Comparison of ENCODE assay signal across 8 cellular contexts in the genomic region with DNA sequence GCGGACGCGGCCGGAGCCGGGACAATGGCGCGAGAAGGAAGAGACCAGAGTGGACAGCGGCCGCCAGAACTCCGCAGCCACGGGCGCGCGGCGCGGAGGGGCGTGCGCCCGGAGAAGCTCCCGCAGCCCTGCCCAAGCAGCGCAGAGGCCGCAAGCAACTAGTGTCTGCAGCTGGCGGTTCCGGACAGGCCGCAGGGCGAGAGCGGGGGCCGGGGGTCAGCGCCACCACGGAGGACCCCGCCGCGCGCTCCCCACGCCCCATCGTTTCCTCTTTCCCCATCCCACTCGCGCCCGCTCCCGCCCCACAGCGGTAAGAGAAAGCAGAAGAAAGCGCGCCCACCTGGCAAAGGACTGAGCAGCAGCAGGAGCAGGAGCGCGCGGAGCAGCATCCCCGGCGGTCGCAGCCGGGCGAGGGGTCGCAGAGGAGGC. TPM values are rescaled to one million over a fixed set of nuclear protein-coding genes. Genes with fewer than 3 reads are reported as not detected.
A peak's percentile ranks its signal among the peaks of the same experiment; 100 is the strongest.
DNase-seq lines count a peak whose midpoint lies in the region; ATAC-seq and TF ChIP-seq lines count a peak whose summit lies in the region.

No MANE protein-coding gene starts in this region.

- peak overlapping the region; percentile 64 for H3K4me3 ChIP-seq in GM06990 (replicated peaks; ENCODE audit: low read depth, low read length)
- peak overlapping the region; percentile 65 for H3K4me3 ChIP-seq in NT2/D1 (ENCODE audit: insufficient read length, low read depth)
- peak overlapping the region; percentile 88 for H3K4me3 ChIP-seq in lower lobe of right lung
- H3K4me3 ChIP-seq in transverse colon, result peak overlapping the region; percentile 57 to 82 (median 68)

- WGBS in transverse colon (ENCODE audit: low coverage in 1 of 2), 2 donors, result 2% methylated on average over 38 of the region's 52 CpGs; no CpG with 5 or more reads in 1 of the 2 donors

- TF ChIP-seq CTCF in 22Rv1 (IDR thresholded peaks at IDR 0.05) (peak; percentile 37), GM06990 (IDR thresholded peaks at IDR 0.05; ENCODE audit: insufficient read depth, low read length, poor library complexity, severe bottlenecking) (no peak), lower lobe of right lung (IDR thresholded peaks at IDR 0.05) (no peak), transverse colon (IDR thresholded peaks at IDR 0.05) (no peak)

- H3K9me3 ChIP-seq in NT2/D1 (ENCODE audit: insufficient read depth, low read length) (no peaks in the 10 kb centered on the region), lower lobe of right lung (no peaks in the 10 kb centered on the region), transverse colon (no peaks in the 10 kb centered on the region)

- no peak for TF ChIP-seq POLR2A in transverse colon (IDR thresholded peaks at IDR 0.05)

- H3K27me3 ChIP-seq in GM06990 (replicated peaks; ENCODE audit: control insufficient read depth, insufficient read depth, low read length) (peaks cover 3% of the 10 kb centered on the region), NT2/D1 (ENCODE audit: insufficient read depth, insufficient read length) (peaks cover 32% of the 10 kb centered on the region), lower lobe of right lung (ENCODE audit: low read depth) (peaks cover 23% of the 10 kb centered on the region), transverse colon (peaks cover 70% of the 10 kb centered on the region)

- peak overlapping the region; percentile 87 for H3K9ac ChIP-seq in NT2/D1 (ENCODE audit: insufficient read length, low read depth)

- in situ Hi-C loops in transverse colon (cut with MboI; ENCODE audit: low pct_ligation_motif_present in 1 of 4, low pct_unique_long_range_greater_than_20kb in 1 of 4, low sequenced_read_pairs in 3 of 4), result no loop called here

- H3K4me1 ChIP-seq in NT2/D1 (ENCODE audit: insufficient read depth, insufficient read length) (peaks cover 2% of the 10 kb centered on the region), lower lobe of right lung (peaks cover 2% of the 10 kb centered on the region), transverse colon (peaks cover 2 to 33% (median 18%) of the 10 kb centered on the region in 4 donors)

- CTCF ChIA-PET in HEK293T (lab: Yijun Ruan, JAX), result no interaction called here

- peak; percentile 27 for DNase-seq in GM06990 (ENCODE audit: extremely low read depth, insufficient read length)
- DNase-seq in NT2/D1 (ENCODE audit: low read depth, low spot score), result no peak
- DNase-seq in cerebellar cortex (ENCODE audit: low spot score), result peak; percentile 18
- peak; percentile 49 for DNase-seq in lower lobe of right lung
- DNase-seq in transverse colon, result peak; percentile 13
- DNase-seq in HEK293T (ENCODE audit: extremely low spot score), result no peak

- ATAC-seq in lower lobe of right lung (peak; percentile 59 to 66), GM18502 (IDR thresholded peaks at IDR 0.05; ENCODE audit: poor library complexity, unreplicated experiment) (no peak)

- H3K27ac ChIP-seq in 22Rv1, result no peak overlapping the region; the same call in 1 of the 2 replicates
- peak overlapping the region; percentile 66 for H3K27ac ChIP-seq in lower lobe of right lung
- H3K27ac ChIP-seq in transverse colon, result peak overlapping the region; percentile 51 to 83 (median 64)

- intact Hi-C loops in lower lobe of right lung (cut with DNase I) (no loop called here), transverse colon (cut with DNase I; ENCODE audit: low total_unique reads) (no loop called here)

- H3K36me3 ChIP-seq in GM06990 (ENCODE audit: control insufficient read depth, insufficient read depth, low read length) (no peaks in the 10 kb centered on the region), NT2/D1 (ENCODE audit: insufficient read depth, insufficient read length, low read length) (peaks cover 5% of the 10 kb centered on the region), lower lobe of right lung (no peaks in the 10 kb centered on the region), transverse colon (no peaks in the 10 kb centered on the region)

- POLR2A ChIA-PET in HEK293T (lab: Yijun Ruan, JAX), result interaction anchor here (0.7 to 1.3 kb wide), 3 partner anchors 12 to 92 kb away, joined by 3 read pairs; no protein-coding TSS in a partner anchor

- no peak for TF ChIP-seq EP300 in transverse colon (IDR thresholded peaks at IDR 0.05; ENCODE audit: low read depth)

TF ChIP-seq in HEK293T, 16 proteins besides CTCF, POLR2A, EP300 and RAD21:
- TF ChIP-seq SP1 (IDR thresholded peaks at IDR 0.05) (no peak), BHLHE40 (IDR thresholded peaks at IDR 0.05; ENCODE audit: borderline replicate concordance) (no peak), TARDBP (IDR thresholded peaks at IDR 0.05) (no peak), ELF4 (IDR thresholded peaks at IDR 0.05) (no peak), FOXM1 (IDR thresholded peaks at IDR 0.05; ENCODE audit: borderline replicate concordance) (no peak), ARNT (IDR thresholded peaks at IDR 0.05) (no peak), CTBP1 (IDR thresholded peaks at IDR 0.05; ENCODE audit: borderline replicate concordance) (no peak), FOXA1 (IDR thresholded peaks at IDR 0.05) (no peak), NFRKB (IDR thresholded peaks at IDR 0.05) (no peak), HDGF (IDR thresholded peaks at IDR 0.05; ENCODE audit: borderline replicate concordance) (no peak), PKNOX1 (IDR thresholded peaks at IDR 0.05) (no peak), LEF1 (IDR thresholded peaks at IDR 0.05; ENCODE audit: borderline replicate concordance) (no peak), FOXK2 (IDR thresholded peaks at IDR 0.05) (no peak), SUZ12 (IDR thresholded peaks at IDR 0.05) (no peak), L3MBTL2 (conservative IDR thresholded peaks at IDR 0.05) (no peak)

RNA-seq across cellular contexts. Expression of gene PRTG, which starts 0.4 kb away (rescaled TPM):
- total RNA-seq in lower lobe of right lung (10.5 TPM), transverse colon (under 1 TPM; 0.20 to 0.75 (median 0.66) TPM)

Comparison
In these comparisons a context has a peak if more than half of its experiments do, and no peak if none do; other contexts are left out.
1. DNase-seq: peak in GM06990 (single experiment), cerebellar cortex (single experiment), lower lobe of right lung (single experiment) and transverse colon (single experiment); none in NT2/D1 (single experiment) and HEK293T (single experiment).
2. Peak in every context shown above with its lines, with median percentiles within 50 percentile points of each other: H3K4me3 ChIP-seq.